Comparison of ENCODE assay signal across 8 cellular contexts in genomic region chr6:89792881-89793280, GRCh38. TPM values are rescaled to one million over a fixed set of nuclear protein-coding genes. Genes with fewer than 3 reads are reported as not detected.
A peak's percentile ranks its signal among the peaks of the same experiment; 100 is the strongest.
DNase-seq lines count a peak whose midpoint lies in the region; ATAC-seq, FAIRE-seq and TF ChIP-seq lines count a peak whose summit lies in the region.

No MANE protein-coding gene starts in this region.

- TF ChIP-seq CTCF in AG10803 (conservative IDR thresholded peaks at IDR 0.05; ENCODE audit: low read length) (peak; percentile 46), GM10248 (IDR thresholded peaks at IDR 0.05; ENCODE audit: control extremely low read depth, extremely low read depth, low read depth, missing control alignments) (peak; percentile 44), astrocyte of the cerebellum (IDR thresholded peaks at IDR 0.05; ENCODE audit: low read depth, low read length, missing control alignments) (peak; percentile 62), HepG2 (CRISPR knock-in tag; IDR thresholded peaks at IDR 0.05) (peak; percentile 76), omental fat pad (IDR thresholded peaks at IDR 0.05) (no peak)

- no peak for TF ChIP-seq POLR2A in HepG2 (IDR thresholded peaks at IDR 0.05; ENCODE audit: insufficient read depth in 1 of 2, low read depth in 2 of 2, low read length in 2 of 2)

- FAIRE-seq in HepG2 (lab: Jason Lieb, UNC), result peak; percentile 77

- no peak for TF ChIP-seq RAD21 in HepG2 (CRISPR knock-in tag; IDR thresholded peaks at IDR 0.05)

- CTCF ChIA-PET in GM10248 (lab: Yijun Ruan, JAX) (interaction anchor here (0.6 to 3.0 kb wide), 10 partner anchors 11 to 810 kb away, joined by 3 to 11 read pairs (median 4); no protein-coding TSS in a partner anchor), HepG2 (lab: Yijun Ruan, JAX; ENCODE audit: low intra/inter-chr PET ratio, low total read pairs) (no interaction called here)

- H3K4me3 ChIP-seq in AG10803 (ENCODE audit: low read length) (no peak overlapping the region), astrocyte of the cerebellum (ENCODE audit: low read depth, low read length) (no peak overlapping the region), HepG2 (replicated peaks in 1 of 3; ENCODE audit: insufficient read depth in 1 of 3, low read depth in 2 of 3, low read length in 3 of 3) (no peak overlapping the region)

- DNase-seq in AG10803 (ENCODE audit: low read depth) (peak; percentile 18), GM10248 (ENCODE audit: extremely low spot score) (peak; percentile 53), NCI-H460 (ENCODE audit: extremely low read depth, low read depth) (peak; percentile 12), astrocyte of the cerebellum (ENCODE audit: low read depth) (peak; percentile 9), HepG2 (ENCODE audit: low spot score) (peak; percentile 52), omental fat pad (ENCODE audit: low spot score) (no peak), activated gamma-delta T cell treated with Interleukin-2 at 50 U/mL for 16 hours (no peak)

- H3K27me3 ChIP-seq in HepG2 (ENCODE audit: control insufficient read depth in 1 of 2, insufficient read depth in 2 of 2, low read length in 2 of 2), result no peaks in the 10 kb centered on the region

- WGBS in HepG2 (ENCODE audit: low lambda C conversion rate), result 56% methylated on average over 2 of the region's 2 CpGs

- POLR2A ChIA-PET in GM10248 (lab: Yijun Ruan, JAX) (no interaction called here), HepG2 (lab: Yijun Ruan, JAX) (no interaction called here)

- no peak overlapping the region for H3K9ac ChIP-seq in HepG2 (ENCODE audit: insufficient read depth, low read depth, low read length)

- intact Hi-C loops in HepG2 (cut with micrococcal nuclease; ENCODE audit: unreplicated experiment), result loop anchor here (5.0 kb wide), 1 partner anchor 86 kb away; no protein-coding TSS in a partner anchor

- no peak overlapping the region for H2AFZ ChIP-seq in HepG2 (ENCODE audit: low read length)

- no peaks in the 10 kb centered on the region for H3K79me2 ChIP-seq in HepG2 (ENCODE audit: insufficient read depth, low read length)

- H3K36me3 ChIP-seq in HepG2 (replicated peaks in 1 of 2; ENCODE audit: control insufficient read depth in 1 of 2, insufficient read depth in 2 of 2, low read length in 2 of 2), result peaks cover 14 to 60% of the 10 kb centered on the region in 2 experiments; a peak in 4 of 5 replicates

- H4K20me1 ChIP-seq in HepG2 (ENCODE audit: insufficient read depth, low read length), result no peaks in the 10 kb centered on the region

- no peak overlapping the region for H3K27ac ChIP-seq in HepG2 (ENCODE audit: extremely low read length, insufficient read depth, low read length)

- in situ Hi-C loops in astrocyte of the cerebellum (cut with HindIII; ENCODE audit: low sequenced_read_pairs) (no loop called here), HepG2 (cut with HindIII; ENCODE audit: extremely low pct_ligation_motif_present, low pct_unique_long_range_greater_than_20kb) (no loop called here)

- ATAC-seq in HG02623 (IDR thresholded peaks at IDR 0.05; ENCODE audit: unreplicated experiment), result peak; percentile 68
- peak; percentile 99 for ATAC-seq in HepG2
- no peak for ATAC-seq in omental fat pad (ENCODE audit: low FRiP score)

- H3K4me1 ChIP-seq in HepG2 (ENCODE audit: insufficient read depth, low read length), result peaks cover 3% of the 10 kb centered on the region; the same call in 1 of the 2 replicates

- no peak overlapping the region for H3K4me2 ChIP-seq in HepG2 (ENCODE audit: low read depth, low read length)

- H3K9me3 ChIP-seq in HepG2 (ENCODE audit: low read length), result no peaks in the 10 kb centered on the region

- no TSS peak for BruUV-seq in HepG2 (replicated peaks; lab: Mats Ljungman, UMichigan)

- TF ChIP-seq EP300 in HepG2 (IDR thresholded peaks at IDR 0.05; ENCODE audit: low read depth in 2 of 2, low read length in 2 of 2) (no peak), HepG2 (CRISPR knock-in tag; IDR thresholded peaks at IDR 0.05; ENCODE audit: borderline replicate concordance) (no peak)

TF ChIP-seq in HepG2, 621 proteins besides CTCF, POLR2A, EP300 and RAD21 (continues in another document):
- 0 out of 2 replicates have a peak, but pooled peaks have one; percentile 24 for TF ChIP-seq TBX2 (CRISPR knock-in tag; IDR thresholded peaks at IDR 0.05; ENCODE audit: borderline replicate concordance)
- no peak for TF ChIP-seq ZNF251 (CRISPR knock-in tag; IDR thresholded peaks at IDR 0.05)
- no peak for TF ChIP-seq JARID2 (CRISPR knock-in tag; IDR thresholded peaks at IDR 0.05; ENCODE audit: insufficient replicate concordance)
- TF ChIP-seq STAG1 (CRISPR knock-in tag; IDR thresholded peaks at IDR 0.05), result peak; percentile 62
- no peak for TF ChIP-seq ZNF768 (CRISPR knock-in tag; IDR thresholded peaks at IDR 0.05)
- TF ChIP-seq PLSCR1 (CRISPR knock-in tag; IDR thresholded peaks at IDR 0.05; ENCODE audit: borderline replicate concordance), result no peak
- no peak for TF ChIP-seq ZNF33B (CRISPR knock-in tag; IDR thresholded peaks at IDR 0.05)
- no peak for TF ChIP-seq RFXANK (CRISPR knock-in tag; IDR thresholded peaks at IDR 0.05)
- no peak for TF ChIP-seq PHF5A (CRISPR knock-in tag; IDR thresholded peaks at IDR 0.05; ENCODE audit: low read depth, unreplicated experiment)
- TF ChIP-seq RFX3 (CRISPR knock-in tag; IDR thresholded peaks at IDR 0.05), result no peak

RNA-seq across cellular contexts. Expression of gene MDN1, which starts 26.7 kb away (rescaled TPM):
- total RNA-seq in NCI-H460 (2014; rRNA removed; shearing (Covaris generic)), result 21.8 and 23.7 TPM in 2 replicates
- polyA plus RNA-seq in NCI-H460 (2014; cell fraction: nucleus; rRNA removed), result 17.0 and 44.5 TPM in 2 replicates
- total RNA-seq in HepG2 (2016; rRNA removed; fragmentation: Illumina TruSeq; extraction: Trizol) (52.9 and 91.7 TPM in 2 replicates), omental fat pad (10 to 100 TPM; 21.6 to 58.5 (median 33.3) TPM)
- 7.3 and 11.1 TPM in 2 replicates for total RNA-seq in HepG2 (2016; cell fraction: cytosol; rRNA removed; fragmentation: Illumina TruSeq; extraction: Trizol; ENCODE audit: low read depth)
- 52.6 and 76.6 TPM in 2 replicates for total RNA-seq in HepG2 (2016; cell fraction: insoluble cytoplasmic fraction; rRNA removed; fragmentation: Illumina TruSeq; extraction: Trizol)
- 17.5 and 20.1 TPM in 2 replicates for total RNA-seq in HepG2 (2016; cell fraction: membrane; rRNA removed; fragmentation: Illumina TruSeq; extraction: Trizol)
- 64.2 and 71.4 TPM in 2 replicates for total RNA-seq in HepG2 (2016; cell fraction: nucleus; rRNA removed; fragmentation: Illumina TruSeq; extraction: Trizol)
- polyA plus RNA-seq in HepG2 (2011; rRNA removed), result 16.8 and 18.8 TPM in 2 replicates
- polyA plus RNA-seq in HepG2 (2011; cell fraction: cytosol; rRNA removed), result 6.1 and 10.1 TPM in 2 replicates
- polyA plus RNA-seq in HepG2 (2011; cell fraction: nucleus; rRNA removed), result 35.8 and 40.6 TPM in 2 replicates
- polyA plus RNA-seq in HepG2 (2012), result 20.4 and 25.7 TPM in 2 replicates
- polyA plus RNA-seq in HepG2 (2016; cell fraction: cytosol; fragmentation: Illumina TruSeq; extraction: Trizol; ENCODE audit: low read depth), result 3.0 and 3.2 TPM in 2 replicates
- 40.6 and 44.1 TPM in 2 replicates for polyA plus RNA-seq in HepG2 (2016; cell fraction: insoluble cytoplasmic fraction; fragmentation: Illumina TruSeq; extraction: Trizol; ENCODE audit: low read depth)
- 6.7 and 7.0 TPM in 2 replicates for polyA plus RNA-seq in HepG2 (2016; cell fraction: membrane; fragmentation: Illumina TruSeq; extraction: Trizol; ENCODE audit: low read depth)
- polyA plus RNA-seq in HepG2 (2016; cell fraction: nucleus; fragmentation: Illumina TruSeq; extraction: Trizol; ENCODE audit: insufficient read depth, low read depth), result 75.5 and 81.6 TPM in 2 replicates
- polyA minus RNA-seq in HepG2 (2011; rRNA and poly(A)+ RNA removed; ENCODE audit: low replicate concordance), result 25.6 and 26.9 TPM in 2 replicates
- polyA minus RNA-seq in HepG2 (2011; cell fraction: cytosol; rRNA and poly(A)+ RNA removed), result 20.2 and 22.3 TPM in 2 replicates
- 56.1 and 67.4 TPM in 2 replicates for polyA minus RNA-seq in HepG2 (2011; cell fraction: nucleus; rRNA and poly(A)+ RNA removed)

RNA-seq across cellular contexts. Expression of gene CASP8AP2, which starts 36.8 kb away (rescaled TPM):
- 7.8 and 8.7 TPM in 2 replicates for total RNA-seq in NCI-H460 (2014; rRNA removed; shearing (Covaris generic))
- polyA plus RNA-seq in NCI-H460 (2014; cell fraction: nucleus; rRNA removed), result 12.0 and 15.5 TPM in 2 replicates
- 13.5 and 26.0 TPM in 2 replicates for total RNA-seq in HepG2 (2016; rRNA removed; fragmentation: Illumina TruSeq; extraction: Trizol)
- total RNA-seq in HepG2 (2016; cell fraction: cytosol; rRNA removed; fragmentation: Illumina TruSeq; extraction: Trizol; ENCODE audit: low read depth), result 4.8 and 5.1 TPM in 2 replicates
- 13.7 and 22.7 TPM in 2 replicates for total RNA-seq in HepG2 (2016; cell fraction: insoluble cytoplasmic fraction; rRNA removed; fragmentation: Illumina TruSeq; extraction: Trizol)
- total RNA-seq in HepG2 (2016; cell fraction: membrane; rRNA removed; fragmentation: Illumina TruSeq; extraction: Trizol), result 6.1 and 7.4 TPM in 2 replicates
- 19.0 and 20.0 TPM in 2 replicates for total RNA-seq in HepG2 (2016; cell fraction: nucleus; rRNA removed; fragmentation: Illumina TruSeq; extraction: Trizol)
- polyA plus RNA-seq in HepG2 (2011; rRNA removed), result 3.1 and 5.7 TPM in 2 replicates
- polyA plus RNA-seq in HepG2 (2011; cell fraction: cytosol; rRNA removed), result 1.4 and 1.9 TPM in 2 replicates
- polyA plus RNA-seq in HepG2 (2011; cell fraction: nucleus; rRNA removed), result 4.2 and 4.4 TPM in 2 replicates
- polyA plus RNA-seq in HepG2 (2012), result 3.4 and 5.7 TPM in 2 replicates
- polyA plus RNA-seq in HepG2 (2016; cell fraction: cytosol; fragmentation: Illumina TruSeq; extraction: Trizol; ENCODE audit: low read depth), result 0.18 and 0.38 TPM in 2 replicates
- polyA plus RNA-seq in HepG2 (2016; cell fraction: insoluble cytoplasmic fraction; fragmentation: Illumina TruSeq; extraction: Trizol; ENCODE audit: low read depth), result 11.0 and 11.8 TPM in 2 replicates
- 0.56 and 0.65 TPM in 2 replicates for polyA plus RNA-seq in HepG2 (2016; cell fraction: membrane; fragmentation: Illumina TruSeq; extraction: Trizol; ENCODE audit: low read depth)
- polyA plus RNA-seq in HepG2 (2016; cell fraction: nucleus; fragmentation: Illumina TruSeq; extraction: Trizol; ENCODE audit: insufficient read depth, low read depth), result 16.5 and 20.5 TPM in 2 replicates
- polyA minus RNA-seq in HepG2 (2011; rRNA and poly(A)+ RNA removed; ENCODE audit: low replicate concordance), result 5.2 and 25.9 TPM in 2 replicates
- 6.1 and 7.5 TPM in 2 replicates for polyA minus RNA-seq in HepG2 (2011; cell fraction: cytosol; rRNA and poly(A)+ RNA removed)
- polyA minus RNA-seq in HepG2 (2011; cell fraction: nucleus; rRNA and poly(A)+ RNA removed), result 19.0 and 20.3 TPM in 2 replicates
- 10 to 100 TPM in 2 of 4 donors, 1 to 10 TPM in 2; 8.6 to 24.0 (median 11.0) TPM for total RNA-seq in omental fat pad

Comparison
In these comparisons a context has a peak if more than half of its experiments do, and no peak if none do; other contexts are left out.
1. DNase-seq: peak in AG10803 (single experiment), GM10248 (single experiment), NCI-H460 (single experiment), astrocyte of the cerebellum (single experiment) and HepG2 (single experiment); none in omental fat pad (single experiment) and activated gamma-delta T cell treated with Interleukin-2 at 50 U/mL for 16 hours (single experiment).
2. CTCF ChIP-seq: peak in AG10803 (single experiment), GM10248 (single experiment), astrocyte of the cerebellum (single experiment) and HepG2 (single experiment); none in omental fat pad (0 of 3).